Comparison of ENCODE assay signal across 24 cellular contexts in genomic region chr21:41948901-41949300, GRCh38.
"Had no signal": no experiment of that assay in that cellular context is flagged by ENCODE, and none has a peak within 500 bp of the region (broad histone marks: within the 10 kb centered on the region; RNA-seq: fewer than 3 reads in every experiment).

No MANE protein-coding gene starts in this region.

- H3K27ac Mint-ChIP-seq: activated CD8-positive, alpha-beta T cell treated with anti-CD3 and anti-CD28 coated beads, Interleukin-2, amount 10 ng/mL, durations not matched to agents 7 days and 5 days; activated naive CD4-positive, alpha-beta T cell treated with anti-CD3 and anti-CD28 coated beads, Interleukin-2, amount 50 U/mL, for 24 hours; activated naive CD8-positive, alpha-beta T cell treated with anti-CD3 and anti-CD28 coated beads, Interleukin-2, amount 50 U/mL, for 24 hours; activated T-helper 1 cell treated with anti-CD3 and anti-CD28 coated beads, Interleukin-12 subunit alpha, Interleukin-12 subunit beta, Interleukin-2, Interleukin-4 antibody, amounts not matched to agents 30 ng/mL and 10 ng/mL and 1 ng/mL, durations not matched to agents 14 hours and 24 hours and 36 hours had no signal

- H3K4me2 ChIP-seq: KMS-11 had no signal

- H3K4me3 Mint-ChIP-seq: activated CD8-positive, alpha-beta T cell treated with anti-CD3 and anti-CD28 coated beads, Interleukin-2, amount 10 ng/mL, durations not matched to agents 7 days and 5 days; activated naive CD4-positive, alpha-beta T cell treated with anti-CD3 and anti-CD28 coated beads, Interleukin-2, amount 50 U/mL, for 24 hours; activated naive CD8-positive, alpha-beta T cell treated with anti-CD3 and anti-CD28 coated beads, Interleukin-2, amount 50 U/mL, for 24 hours; activated T-helper 1 cell treated with anti-CD3 and anti-CD28 coated beads, Interleukin-12 subunit alpha, Interleukin-12 subunit beta, Interleukin-2, Interleukin-4 antibody, amounts not matched to agents 30 ng/mL and 10 ng/mL and 1 ng/mL, durations not matched to agents 14 hours and 24 hours and 36 hours had no signal

- H3K36me3 Mint-ChIP-seq: activated naive CD4-positive, alpha-beta T cell treated with anti-CD3 and anti-CD28 coated beads, Interleukin-2, amount 50 U/mL, for 24 hours had no signal

- H3K27ac ChIP-seq: KMS-11, SJCRH30 had no signal

- DNase-seq: activated CD4-positive, alpha-beta T cell treated with anti-CD3 and anti-CD28 coated beads for 4 hours; activated CD4-positive, alpha-beta T cell treated with anti-CD3 and anti-CD28 coated beads, Interleukin-2, amount 50 U/mL, for 4 hours; activated CD8-positive, alpha-beta memory T cell treated with anti-CD3 and anti-CD28 coated beads, Interleukin-2, amount 50 U/mL, for 48 hours; activated CD8-positive, alpha-beta T cell treated with anti-CD3 and anti-CD28 coated beads, Interleukin-2, amount 10 ng/mL, durations not matched to agents 7 days and 5 days; activated effector memory CD4-positive, alpha-beta T cell treated with Interleukin-2 at 50 U/mL for 16 hours; activated naive CD4-positive, alpha-beta T cell; activated naive CD8-positive, alpha-beta T cell treated with anti-CD3 and anti-CD28 coated beads, Interleukin-2, amount 50 U/mL, for 24 hours; activated T-cell treated with anti-CD3 and anti-CD28 coated beads, Interleukin-2, amount 50 U/mL, for 1 hour; NCI-H1092; NCI-H1417 treated with DMSO at 0.1 percent for 48 hours; NCI-H1694; NCI-H2029; NCI-H2107; NCI-H345; NCI-H510A; NCI-H526 treated with DMSO at 0.1 percent for 48 hours; NCI-H82; Right ventricle myocardium superior; SJCRH30; SK-N-SH; T-helper 1 cell had no signal

- H3K36me3 ChIP-seq: SJCRH30 had no signal

- H3K27me3 ChIP-seq: SJCRH30 had no signal

- H3K27me3 Mint-ChIP-seq: activated naive CD4-positive, alpha-beta T cell treated with anti-CD3 and anti-CD28 coated beads, Interleukin-2, amount 50 U/mL, for 24 hours had no signal

- H3K4me3 ChIP-seq: SJCRH30 had no signal

- H3K9ac ChIP-seq: KMS-11, SK-N-SH had no signal

- H3K9me3 Mint-ChIP-seq: activated naive CD4-positive, alpha-beta T cell treated with anti-CD3 and anti-CD28 coated beads, Interleukin-2, amount 50 U/mL, for 24 hours; activated naive CD8-positive, alpha-beta T cell treated with anti-CD3 and anti-CD28 coated beads, Interleukin-2, amount 50 U/mL, for 24 hours; activated T-helper 1 cell treated with anti-CD3 and anti-CD28 coated beads, Interleukin-12 subunit alpha, Interleukin-12 subunit beta, Interleukin-2, Interleukin-4 antibody, amounts not matched to agents 30 ng/mL and 10 ng/mL and 1 ng/mL, durations not matched to agents 14 hours and 24 hours and 36 hours had no signal

- H3K9me3 ChIP-seq: SK-N-SH had no signal
